Comparison of ENCODE assay signal across 19 cellular contexts in the genomic region with DNA sequence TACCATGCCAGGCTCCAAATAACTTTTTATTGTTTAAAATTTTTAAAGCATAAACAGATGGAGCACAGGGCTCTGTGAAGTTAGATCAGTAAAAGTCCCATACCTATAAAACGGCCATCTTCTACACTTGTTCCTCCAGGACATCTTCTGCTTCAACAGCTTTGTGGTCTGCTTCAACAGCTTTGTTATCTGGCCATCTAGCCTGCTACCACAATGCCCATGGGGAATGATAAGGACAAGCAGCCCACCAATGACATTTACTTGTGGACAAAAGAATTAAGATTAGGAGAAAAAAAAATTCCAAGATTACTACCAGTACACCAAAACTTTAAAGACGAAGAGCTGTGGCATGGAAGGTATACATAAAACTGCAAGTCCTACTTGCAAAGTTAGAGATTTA.
"Had no signal": no experiment of that assay in that cellular context is flagged by ENCODE, and none has a peak within 500 bp of the region (broad histone marks: within the 10 kb centered on the region; RNA-seq: fewer than 3 reads in every experiment).

No MANE protein-coding gene starts in this region.

- H3K27me3 ChIP-seq: esophagus muscularis mucosa, gastroesophageal sphincter, heart left ventricle, upper lobe of right lung had no signal

- H3K9me3 Mint-ChIP-seq: dendritic cell treated with granulocyte-macrophage colony-stimulating factor and Interleukin-4, amounts not matched to agents 40 ng/mL and 50 ng/mL, for 4 days; naive thymus-derived CD8-positive, alpha-beta T cell; stimulated activated naive B cell treated with anti-CD40 and anti-IgM and Interleukin-4, amounts not matched to agents 10 μg/mL and 1 μg/mL and 100 μg/mL, for 72 hours had no signal

- H3K9me3 ChIP-seq: esophagus muscularis mucosa, gastroesophageal sphincter, heart left ventricle, left ventricle myocardium inferior, upper lobe of right lung had no signal

- H3K27me3 Mint-ChIP-seq: activated naive CD8-positive, alpha-beta T cell; naive thymus-derived CD8-positive, alpha-beta T cell; stimulated activated naive B cell treated with anti-CD40 and anti-IgM and Interleukin-4, amounts not matched to agents 10 μg/mL and 1 μg/mL and 100 μg/mL, for 72 hours had no signal

- H3K4me3 Mint-ChIP-seq: activated naive CD8-positive, alpha-beta T cell; dendritic cell treated with granulocyte-macrophage colony-stimulating factor and Interleukin-4, amounts not matched to agents 40 ng/mL and 50 ng/mL, for 4 days; stimulated activated naive B cell treated with anti-CD40 and anti-IgM and Interleukin-4, amounts not matched to agents 10 μg/mL and 1 μg/mL and 100 μg/mL, for 72 hours had no signal

- H3K36me3 Mint-ChIP-seq: activated naive CD8-positive, alpha-beta T cell; naive thymus-derived CD8-positive, alpha-beta T cell; stimulated activated naive B cell treated with anti-CD40 and anti-IgM and Interleukin-4, amounts not matched to agents 10 μg/mL and 1 μg/mL and 100 μg/mL, for 72 hours had no signal

- H3K27ac ChIP-seq: gastroesophageal sphincter, heart left ventricle, upper lobe of right lung, VCaP had no signal

- H3K36me3 ChIP-seq: esophagus muscularis mucosa, gastroesophageal sphincter, heart left ventricle, left ventricle myocardium inferior, upper lobe of right lung had no signal

- H3K27ac Mint-ChIP-seq: dendritic cell treated with granulocyte-macrophage colony-stimulating factor and Interleukin-4, amounts not matched to agents 40 ng/mL and 50 ng/mL, for 4 days; stimulated activated naive B cell treated with anti-CD40 and anti-IgM and Interleukin-4, amounts not matched to agents 10 μg/mL and 1 μg/mL and 100 μg/mL, for 72 hours had no signal

- DNase-seq: activated CD4-positive, alpha-beta T cell treated with anti-CD3 and anti-CD28 coated beads for 1 hour; activated CD4-positive, alpha-beta T cell treated with anti-CD3 and anti-CD28 coated beads, Interleukin-2, amount 50 U/mL, for 48 hours; activated gamma-delta T cell; effector CD8-positive, alpha-beta T cell; heart left ventricle; left ventricle myocardium inferior; mesenchymal stem cell; naive thymus-derived CD8-positive, alpha-beta T cell; nucleus accumbens; stimulated activated CD4-positive, alpha-beta T cell treated with anti-CD3 and anti-CD28 coated beads, Interleukin-4, amount 100 ng/mL, for 4 hours; stimulated activated naive B cell treated with anti-CD40 and anti-IgM and Interleukin-4, amounts not matched to agents 10 μg/mL and 1 μg/mL and 100 μg/mL, for 72 hours; SW 1271; upper lobe of right lung had no signal

- H3K4me3 ChIP-seq: esophagus muscularis mucosa, gastroesophageal sphincter, heart left ventricle, left ventricle myocardium inferior, upper lobe of right lung had no signal

- ATAC-seq: gastroesophageal sphincter; heart left ventricle; naive thymus-derived CD8-positive, alpha-beta T cell; sciatic nerve; stimulated activated naive B cell treated with anti-CD40 and anti-IgM and Interleukin-4, amounts not matched to agents 10 μg/mL and 1 μg/mL and 100 μg/mL, for 72 hours; upper lobe of right lung had no signal
